Comparison of ENCODE assay signal across 9 cellular contexts in the genomic region with DNA sequence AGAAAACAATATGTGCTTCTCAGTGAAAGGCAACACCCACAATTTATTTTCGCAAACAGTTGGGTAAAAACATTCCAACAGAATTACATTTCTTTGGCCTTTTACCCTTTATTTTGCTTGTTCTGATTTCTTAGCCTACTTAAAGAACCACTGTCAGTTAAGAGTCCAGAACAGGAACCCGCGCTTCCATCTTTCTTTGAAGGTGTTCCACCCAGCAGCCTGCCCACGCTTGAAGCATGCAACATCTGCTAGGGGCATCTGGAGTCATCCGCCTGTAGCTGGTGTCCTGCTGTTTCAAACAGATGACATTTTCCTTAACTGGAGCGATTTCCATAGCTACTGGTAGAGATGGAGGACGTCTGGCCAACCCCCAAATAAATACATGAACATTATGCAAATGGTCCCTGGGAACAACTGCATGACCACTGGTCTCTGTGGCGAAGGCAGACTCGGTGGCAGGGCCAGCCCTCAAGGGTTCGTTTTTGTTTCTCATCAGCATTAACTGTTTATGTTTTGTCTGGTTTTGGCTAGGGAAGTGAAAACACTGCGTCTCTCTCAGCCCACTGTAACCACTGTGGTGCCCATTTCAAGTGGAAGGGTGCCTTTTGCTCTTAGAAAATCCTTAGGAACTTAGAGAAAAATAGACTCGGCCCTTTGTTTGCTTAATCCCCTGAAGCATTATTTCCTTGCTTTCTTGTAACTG. TPM values are rescaled to one million over a fixed set of nuclear protein-coding genes. Genes with fewer than 3 reads are reported as not detected.
DNase-seq lines count a peak whose midpoint lies in the region; ATAC-seq and TF ChIP-seq lines count a peak whose summit lies in the region.
"Had no signal": no experiment of that assay in that cellular context is flagged by ENCODE, and none has a peak within 500 bp of the region (broad histone marks: within the 10 kb centered on the region; RNA-seq: fewer than 3 reads in every experiment).

No MANE protein-coding gene starts in this region.

- TF ChIP-seq POLR2A in esophagus muscularis mucosa (IDR thresholded peaks at IDR 0.05; ENCODE audit: low read depth) (no peak), uterus (IDR thresholded peaks at IDR 0.05) (no peak)

- H3K36me3 ChIP-seq in esophagus muscularis mucosa, result peaks cover 20 to 70% (median 34%) of the 10 kb centered on the region in 4 donors
- no peaks in the 10 kb centered on the region for H3K36me3 ChIP-seq in uterus
- peaks cover 0 to 2% of the 10 kb centered on the region in 2 donors for H3K36me3 ChIP-seq in aorta (ENCODE audit: control insufficient read depth in 1 of 2, insufficient read depth in 2 of 2, low read length in 1 of 2)

- no peak for TF ChIP-seq EP300 in esophagus muscularis mucosa (IDR thresholded peaks at IDR 0.05)

- H3K4me1 ChIP-seq in esophagus muscularis mucosa, result peaks cover 41 to 83% (median 75%) of the 10 kb centered on the region in 4 donors
- peaks cover 0 to 7% of the 10 kb centered on the region in 2 donors for H3K4me1 ChIP-seq in uterus
- peaks cover 0 to 11% of the 10 kb centered on the region in 2 donors for H3K4me1 ChIP-seq in aorta (ENCODE audit: control insufficient read depth in 1 of 2, insufficient read depth in 2 of 2, low read length in 2 of 2)

- H3K27ac ChIP-seq in esophagus muscularis mucosa (replicated peaks in 1 of 4) (peak overlapping the region; percentile 62 to 68 (median 64)), uterus (peak overlapping the region; percentile 61 to 73), aorta (ENCODE audit: low read depth in 1 of 2, low read length in 2 of 2) (no peak overlapping the region)

- intact Hi-C loops in Right ventricle myocardium inferior (cut with DNase I), result no loop called here
- intact Hi-C loops in left ventricle myocardium superior (cut with micrococcal nuclease), result no loop called here
- intact Hi-C loops in esophagus muscularis mucosa (cut with DNase I), result no loop called here
- intact Hi-C loops in uterus (cut with DNase I; ENCODE audit: low total_unique reads), result no loop called here
- intact Hi-C loops in aorta (cut with DNase I), result loop anchor here in 1 of 2 donors (5.0 kb wide), 1 partner anchor 50 kb away; the partner anchor contains the start of gene LAMA4

- DNase-seq in Right ventricle myocardium inferior (ENCODE audit: missing footprints) (no peak), left ventricle myocardium superior (no peak), esophagus muscularis mucosa (ENCODE audit: extremely low spot score) (no peak), uterus (no peak), aorta (no peak), DMS79 (lab: John Stamatoyannopoulos, UW) (no peak)
- no peak for DNase-seq in activated effector memory CD4-positive, alpha-beta T cell treated with anti-CD3 and anti-CD28 coated beads, Interleukin-2, amount 50 U/mL, for 16 hours
- DNase-seq: NCI-H1436 treated with DMSO at 0.1 percent for 48 hours had no signal

- H3K9me3 ChIP-seq in esophagus muscularis mucosa (no peaks in the 10 kb centered on the region), uterus (no peaks in the 10 kb centered on the region), aorta (ENCODE audit: control insufficient read depth, low read length) (no peaks in the 10 kb centered on the region)

- H3K4me3 ChIP-seq in esophagus muscularis mucosa (no peak overlapping the region), uterus (no peak overlapping the region), aorta (ENCODE audit: low read length in 2 of 2) (no peak overlapping the region)

- 64% methylated on average over 12 of the region's 12 CpGs for WGBS in esophagus muscularis mucosa
- WGBS in aorta, 2 donors, result 62 to 69% methylated on average over 12 of the region's 12 CpGs

- no peak for TF ChIP-seq CTCF in esophagus muscularis mucosa (IDR thresholded peaks at IDR 0.05)
- no peak for TF ChIP-seq CTCF in uterus (IDR thresholded peaks at IDR 0.05)

- peak; percentile 20 for ATAC-seq in Right ventricle myocardium inferior
- ATAC-seq in left ventricle myocardium superior, result no peak
- ATAC-seq in HG03469 (IDR thresholded peaks at IDR 0.05; ENCODE audit: unreplicated experiment), result peak; percentile 47
- no peak for ATAC-seq in aorta (ENCODE audit: low FRiP score)

- H3K27me3 ChIP-seq in esophagus muscularis mucosa (no peaks in the 10 kb centered on the region), uterus (no peaks in the 10 kb centered on the region), aorta (ENCODE audit: control insufficient read depth in 1 of 2, insufficient read depth in 2 of 2, low read length in 1 of 2) (no peaks in the 10 kb centered on the region)

RNA-seq across cellular contexts. Expression of gene LAMA4, which starts 51.6 kb away (rescaled TPM):
- total RNA-seq in Right ventricle myocardium inferior (83.0 TPM), left ventricle myocardium superior (50.6 TPM), esophagus muscularis mucosa (100 to 1,000 TPM; 261 to 336 (median 303) TPM), uterus (100 to 1,000 TPM; 107 to 329 (median 271) TPM), aorta (100 to 1,000 TPM in 1 of 2 donors, 10 to 100 TPM in 1; 71.4 to 150 TPM)
- polyA plus RNA-seq in aorta, result 10 to 100 TPM in 1 of 2 donors, 1 to 10 TPM in 1; 7.8 to 63.5 TPM

Comparison
In these comparisons a context has a peak if more than half of its experiments do, and no peak if none do; other contexts are left out.
1. ATAC-seq: peak in Right ventricle myocardium inferior (single experiment) and HG03469 (single experiment); none in left ventricle myocardium superior (single experiment) and aorta (single experiment).
2. H3K27ac ChIP-seq: peak in esophagus muscularis mucosa (4 of 4) and uterus (2 of 2); none in aorta (0 of 2).